In genomic region chr14:102524451-102525212, GRCh38 we compare ENCODE assay signal across 8 cellular contexts. TPM values are rescaled to one million over a fixed set of nuclear protein-coding genes. Genes with fewer than 3 reads are reported as not detected.
DNase-seq lines count a peak whose midpoint lies in the region; ATAC-seq, FAIRE-seq and TF ChIP-seq lines count a peak whose summit lies in the region.

No MANE protein-coding gene starts in this region.

- H3K27ac Mint-ChIP-seq in activated naive CD8-positive, alpha-beta T cell treated with anti-CD3 and anti-CD28 coated beads for 36 hours, result peak overlapping the region; percentile 76

- no peak for FAIRE-seq in pancreas (lab: Jason Lieb, UNC)

- peak in 1 of 2 donors; percentile 46 for TF ChIP-seq POLR2A in tibial nerve (IDR thresholded peaks at IDR 0.05)

- ATAC-seq in HG02588 (IDR thresholded peaks at IDR 0.05; ENCODE audit: unreplicated experiment) (peak; percentile 96), SK-N-SH treated with all-trans-retinoic acid at 6 μM for 48 hours (peak; percentile 99), Right ventricle myocardium superior (ENCODE audit: poor library complexity) (peak; percentile 98), pancreas (peak; percentile 97 to 99 (median 98))

- H3K9me3 Mint-ChIP-seq in activated naive CD8-positive, alpha-beta T cell treated with anti-CD3 and anti-CD28 coated beads for 36 hours, result no peaks in the 10 kb centered on the region

- 0 to 1% methylated on average over 32 of the region's 32 CpGs for WGBS in pancreas, 2 donors
- WGBS in tibial nerve, 2 donors, result 1% methylated on average over 23 to 27 of the region's 32 CpGs

- peak; percentile 99 for TF ChIP-seq CTCF in GM10266 (IDR thresholded peaks at IDR 0.05; ENCODE audit: control insufficient read depth, insufficient read depth, low read depth, missing control alignments)
- peak; percentile 99 to 100 (median 99) for TF ChIP-seq CTCF in pancreas (IDR thresholded peaks at IDR 0.05)
- TF ChIP-seq CTCF in tibial nerve (IDR thresholded peaks at IDR 0.05), result peak; percentile 98 to 99 (median 98)

- H3K36me3 ChIP-seq in pancreas (no peaks in the 10 kb centered on the region), tibial nerve (no peaks in the 10 kb centered on the region)

- peaks cover 25% of the 10 kb centered on the region for H3K4me1 Mint-ChIP-seq in activated naive CD8-positive, alpha-beta T cell treated with anti-CD3 and anti-CD28 coated beads for 36 hours

- H3K27ac ChIP-seq in pancreas, result peak overlapping the region; percentile 37 to 84 (median 66)
- H3K27ac ChIP-seq in tibial nerve, result peak overlapping the region; percentile 11 to 88 (median 80)

- peaks cover 3 to 8% (median 6%) of the 10 kb centered on the region in 3 donors for H3K4me1 ChIP-seq in pancreas
- peaks cover 0 to 26% (median 8%) of the 10 kb centered on the region in 4 donors for H3K4me1 ChIP-seq in tibial nerve

- peak overlapping the region; percentile 81 for H3K4me3 Mint-ChIP-seq in activated naive CD8-positive, alpha-beta T cell treated with anti-CD3 and anti-CD28 coated beads for 36 hours

- DNase-seq in GM10266 (ENCODE audit: extremely low spot score) (peak; percentile 99), NCI-H1092 (lab: John Stamatoyannopoulos, UW) (peak; percentile 98), Right ventricle myocardium superior (peak; percentile 99), pancreas (peak; percentile 99 to 100 (median 100)), tibial nerve (ENCODE audit: low spot score in 2 of 2) (peak; percentile 95 to 96)
- DNase-seq in activated naive CD8-positive, alpha-beta T cell treated with anti-CD3 and anti-CD28 coated beads for 36 hours, result peak; percentile 98

- H3K27me3 ChIP-seq in pancreas, result no peaks in the 10 kb centered on the region
- H3K27me3 ChIP-seq in tibial nerve, result no peaks in the 10 kb centered on the region

- H3K4me3 ChIP-seq in pancreas (peak overlapping the region; percentile 52 to 77 (median 65)), tibial nerve (peak overlapping the region; percentile 37 to 65 (median 62))

- H3K9me3 ChIP-seq in pancreas, result no peaks in the 10 kb centered on the region
- H3K9me3 ChIP-seq in tibial nerve, result no peaks in the 10 kb centered on the region

- peak in 1 of 2 donors; percentile 64 for TF ChIP-seq EP300 in tibial nerve (IDR thresholded peaks at IDR 0.05)

- no peaks in the 10 kb centered on the region for H3K36me3 Mint-ChIP-seq in activated naive CD8-positive, alpha-beta T cell treated with anti-CD3 and anti-CD28 coated beads for 36 hours

- intact Hi-C loops in Right ventricle myocardium superior (cut with DNase I), result loop anchor here (2.0 kb wide), 1 partner anchor 68 kb away; the partner anchor contains the start of gene RCOR1
- intact Hi-C loops in pancreas (cut with DNase I), result no loop called here

- no peaks in the 10 kb centered on the region for H3K27me3 Mint-ChIP-seq in activated naive CD8-positive, alpha-beta T cell treated with anti-CD3 and anti-CD28 coated beads for 36 hours

TF ChIP-seq in SK-N-SH treated with all-trans-retinoic acid at 6 μM for 48 hours, 23 proteins besides CTCF, POLR2A, EP300 and RAD21:
- TF ChIP-seq GLIS3 (CRISPR knock-in tag; IDR thresholded peaks at IDR 0.05), result no peak

RNA-seq across cellular contexts. Expression of gene ANKRD9, which starts 15.1 kb away (rescaled TPM):
- 10 to 100 TPM; 10.7 to 10.9 TPM for total RNA-seq in activated naive CD8-positive, alpha-beta T cell treated with anti-CD3 and anti-CD28 coated beads for 36 hours
- total RNA-seq in Right ventricle myocardium superior (159 TPM), pancreas (10 to 100 TPM in 1 of 6 donors, 1 to 10 TPM in 5; 7.6 to 14.4 (median 9.4) TPM), tibial nerve (10 to 100 TPM; 11.4 to 39.3 (median 26.2) TPM)
- 1 to 10 TPM; 5.4 to 7.1 TPM for polyA plus RNA-seq in pancreas

Comparison
In these comparisons a context has a peak if more than half of its experiments do, and no peak if none do; other contexts are left out.
1. Peak in every context shown above with its lines: DNase-seq, ATAC-seq, H3K4me3 ChIP-seq and H3K27ac ChIP-seq.